In the genomic region with DNA sequence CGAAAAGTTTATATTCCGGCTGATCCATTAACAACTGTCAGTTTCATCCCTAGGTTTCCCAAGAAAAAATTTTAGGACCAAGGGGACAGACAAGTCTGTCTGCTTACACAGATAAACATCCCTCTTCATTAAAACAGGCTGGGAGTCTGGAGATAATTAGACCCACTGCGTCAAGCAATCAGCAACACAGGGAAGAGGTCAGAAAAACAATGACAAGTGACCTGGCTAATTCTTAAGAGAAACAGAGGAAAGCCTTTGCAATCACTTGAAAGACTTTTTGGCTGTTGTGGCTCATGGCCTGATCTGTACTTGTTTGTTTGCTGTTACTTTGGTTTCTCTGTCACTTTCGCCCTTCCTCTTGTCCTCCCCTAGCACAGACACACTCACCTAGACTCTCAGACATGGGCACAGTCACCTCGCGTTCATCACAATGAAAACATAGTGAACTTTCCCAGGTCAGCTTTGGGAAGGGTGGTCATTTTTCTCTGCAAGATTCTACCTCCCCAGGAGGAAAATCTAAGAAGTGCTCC, we compare ENCODE assay signal across 16 cellular contexts. TPM values are rescaled to one million over a fixed set of nuclear protein-coding genes. Genes with fewer than 3 reads are reported as not detected.
DNase-seq lines count a peak whose midpoint lies in the region; ATAC-seq and TF ChIP-seq lines count a peak whose summit lies in the region.
"Had no signal": no experiment of that assay in that cellular context is flagged by ENCODE, and none has a peak within 500 bp of the region (broad histone marks: within the 10 kb centered on the region; RNA-seq: fewer than 3 reads in every experiment).

No MANE protein-coding gene starts in this region.

- DNase-seq in RKO (ENCODE audit: low spot score) (peak; percentile 7), fibroblast of gingiva (ENCODE audit: low read depth) (peak; percentile 57), osteoblast (ENCODE audit: insufficient read length, low spot score, missing footprints) (peak; percentile 19), left lung (no peak), NCI-H446 treated with DMSO at 0.1 percent for 48 hours (lab: John Stamatoyannopoulos, UW) (no peak)
- DNase-seq: C1 segment of cervical spinal cord, H9, NCI-H1092 treated with DMSO at 0.1 percent for 48 hours, NCI-H2081 treated with DMSO at 0.1 percent for 48 hours, NCI-H524, RPMI8226, SIG-M5 had no signal

- intact Hi-C loops in left lung (cut with DNase I) = no loop called here

- no peaks in the 10 kb centered on the region for H3K79me2 ChIP-seq in osteoblast (ENCODE audit: insufficient read depth, low read length)

- H3K27ac ChIP-seq in osteoblast (ENCODE audit: low read depth, low read length) = no peak overlapping the region
- no peak overlapping the region for H3K27ac ChIP-seq in left lung
- H3K27ac ChIP-seq: HL-60 had no signal

- TF ChIP-seq CTCF in osteoblast (IDR thresholded peaks at IDR 0.05; ENCODE audit: extremely low read depth, low read depth, low read length) (no peak), left lung (IDR thresholded peaks at IDR 0.05) (no peak)

- no peak overlapping the region for H3K4me2 ChIP-seq in osteoblast (ENCODE audit: insufficient read depth, low read length)

- H3K4me3 ChIP-seq in osteoblast (ENCODE audit: insufficient read depth, low read length) (no peak overlapping the region), left lung (no peak overlapping the region)

- H3K27me3 ChIP-seq in osteoblast (ENCODE audit: insufficient read depth, low read length) (no peaks in the 10 kb centered on the region), left lung (no peaks in the 10 kb centered on the region)

- peak; percentile 71 for ATAC-seq in GM18498 (IDR thresholded peaks at IDR 0.05; ENCODE audit: unreplicated experiment)
- ATAC-seq in left lung = no peak
- no peak for ATAC-seq in HG03280 (IDR thresholded peaks at IDR 0.05; ENCODE audit: unreplicated experiment)

- H3K4me1 ChIP-seq in osteoblast (ENCODE audit: insufficient read depth, low read length) (peaks cover 8% of the 10 kb centered on the region), left lung (peaks cover 6% of the 10 kb centered on the region in 2 donors)

- no peak overlapping the region for H2AFZ ChIP-seq in osteoblast (ENCODE audit: low read length)

- H3K9me3 ChIP-seq in osteoblast (ENCODE audit: low read depth, low read length) (no peaks in the 10 kb centered on the region), left lung (no peaks in the 10 kb centered on the region)

- no peaks in the 10 kb centered on the region for H4K20me1 ChIP-seq in osteoblast (ENCODE audit: insufficient read depth, low read length)

- H3K36me3 ChIP-seq in osteoblast (ENCODE audit: insufficient read depth, low read length) (no peaks in the 10 kb centered on the region), left lung (no peaks in the 10 kb centered on the region)

RNA-seq across cellular contexts. Expression of a gene that starts 2.9 kb away (rescaled TPM):
- not detected in 2 replicates for total RNA-seq in osteoblast
- not detected for total RNA-seq in left lung
- total RNA-seq: A673, H9 had no signal

RNA-seq across cellular contexts. Expression of a gene that starts 51.4 kb away (rescaled TPM):
- total RNA-seq in osteoblast (not detected in 2 replicates), left lung (not detected)
- total RNA-seq: A673, H9 had no signal

Comparison
In these comparisons a context has a peak if more than half of its experiments do, and no peak if none do; other contexts are left out.
1. DNase-seq: peak in RKO (single experiment), fibroblast of gingiva (single experiment) and osteoblast (single experiment); none in left lung (0 of 2) and NCI-H446 treated with DMSO at 0.1 percent for 48 hours (single experiment).